Comparison of ENCODE assay signal across 8 cellular contexts in the genomic region with DNA sequence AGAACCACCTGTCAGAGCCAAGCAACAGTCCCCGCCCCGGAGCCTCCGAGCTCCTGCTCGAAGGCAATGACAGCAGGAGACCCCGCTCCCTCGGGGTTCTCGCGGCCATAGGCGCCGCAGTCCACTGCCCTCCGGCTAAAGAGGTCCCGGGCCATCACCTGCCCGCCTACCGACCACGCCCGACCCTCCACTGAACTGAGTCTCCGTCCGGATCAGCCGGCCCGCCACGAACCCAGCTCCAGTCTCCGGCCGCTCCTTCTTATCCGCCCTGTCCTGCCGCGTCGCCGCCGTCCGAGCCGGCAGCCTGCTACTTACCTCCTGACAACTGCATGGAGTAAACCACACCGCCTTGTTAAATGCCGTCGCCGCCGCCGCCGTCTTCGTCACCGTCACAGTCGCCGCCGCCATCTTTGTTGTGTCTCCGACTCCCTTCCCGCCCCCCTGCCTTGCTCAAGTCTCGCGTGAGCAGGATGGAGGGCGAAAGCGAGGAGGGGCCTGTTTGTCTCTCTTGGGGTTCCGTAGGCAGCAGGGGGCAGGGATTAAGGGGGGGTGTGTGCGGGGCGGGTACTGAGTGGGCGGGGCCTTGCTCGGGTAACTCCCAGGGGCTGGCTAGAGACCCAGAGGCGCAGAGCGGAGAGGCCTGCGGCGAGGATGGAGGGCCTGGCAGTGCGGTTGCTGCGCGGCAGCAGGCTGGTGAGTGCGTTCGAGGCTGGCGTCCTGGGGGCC. TPM values are rescaled to one million over a fixed set of nuclear protein-coding genes. Genes with fewer than 3 reads are reported as not detected.
DNase-seq lines count a peak whose midpoint lies in the region; ATAC-seq and TF ChIP-seq lines count a peak whose summit lies in the region.

TSS of gene ACADSB (plus strand) at position 628 of the 726 bp plus-strand sequence. CDS start at position 652, 24 bp downstream.
A gene with protein sequence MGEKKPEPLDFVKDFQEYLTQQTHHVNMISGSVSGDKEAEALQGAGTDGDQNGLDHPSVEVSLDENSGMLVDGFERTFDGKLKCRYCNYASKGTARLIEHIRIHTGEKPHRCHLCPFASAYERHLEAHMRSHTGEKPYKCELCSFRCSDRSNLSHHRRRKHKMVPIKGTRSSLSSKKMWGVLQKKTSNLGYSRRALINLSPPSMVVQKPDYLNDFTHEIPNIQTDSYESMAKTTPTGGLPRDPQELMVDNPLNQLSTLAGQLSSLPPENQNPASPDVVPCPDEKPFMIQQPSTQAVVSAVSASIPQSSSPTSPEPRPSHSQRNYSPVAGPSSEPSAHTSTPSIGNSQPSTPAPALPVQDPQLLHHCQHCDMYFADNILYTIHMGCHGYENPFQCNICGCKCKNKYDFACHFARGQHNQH (minus strand): TSS at position 417 of the 726 bp plus-strand sequence. CDS start 10,170 bp downstream, outside the sequence.

- peak; percentile 91 to 98 (median 91) for ATAC-seq in natural killer cell

- intact Hi-C loops in natural killer cell (cut with micrococcal nuclease), result loop anchor here (1.0 to 2.0 kb wide), 4 partner anchors 28 to 146 kb away; partner anchors contain the start of genes BUB3, C10orf88, FAM24B and PSTK

- H3K4me3 ChIP-seq in LNCaP clone FGC (ENCODE audit: low read depth, low read length) (peak within 1 kb of the TSS; percentile 93), fibroblast of mammary gland (ENCODE audit: control insufficient read depth, low read depth, low read length) (peak within 1 kb of the TSS; percentile 95)

- DNase-seq in EL (peak; percentile 98), H4 (ENCODE audit: low spot score) (peak; percentile 96), LNCaP clone FGC (ENCODE audit: low read depth) (peak; percentile 93), RPMI8226 (peak; percentile 95), fibroblast of mammary gland (ENCODE audit: low read depth) (peak; percentile 96), natural killer cell (peak; percentile 91)
- peak; percentile 88 to 92 for DNase-seq in activated T-helper 1 cell treated with anti-CD3 and anti-CD28 coated beads, Interleukin-2, amount 50 U/mL, for 16 hours (ENCODE audit: low read depth in 1 of 2, low spot score in 1 of 2)
- DNase-seq in stimulated activated naive CD4-positive, alpha-beta T cell (lab: John Stamatoyannopoulos, UW), result peak; percentile 94 to 98 (median 96)

- no peaks in the 10 kb centered on the region for H3K27me3 Mint-ChIP-seq in natural killer cell (ENCODE audit: low read depth in 2 of 2)

- TF ChIP-seq CTCF in LNCaP clone FGC (IDR thresholded peaks at IDR 0.05; ENCODE audit: control insufficient read depth, extremely low read depth, insufficient read depth) (no peak), fibroblast of mammary gland (conservative IDR thresholded peaks at IDR 0.05; ENCODE audit: control insufficient read depth, insufficient read depth, low read depth, low read length) (no peak), natural killer cell (IDR thresholded peaks at IDR 0.05) (no peak)

- H3K4me3 Mint-ChIP-seq in natural killer cell, result peak within 1 kb of the TSS; percentile 100

- H3K27ac Mint-ChIP-seq in natural killer cell, result peak within 1 kb of the TSS; percentile 99 to 100

- peaks cover 53 to 55% of the 10 kb centered on the region in 2 donors for H3K4me1 Mint-ChIP-seq in natural killer cell

- no peaks in the 10 kb centered on the region for H3K9me3 Mint-ChIP-seq in natural killer cell

- no peaks in the 10 kb centered on the region for H3K36me3 Mint-ChIP-seq in natural killer cell

RNA-seq across cellular contexts. Expression of gene ACADSB, which starts in this region (rescaled TPM):
- 4.1 and 6.6 TPM in 2 replicates for total RNA-seq in H4 (2014; rRNA removed; shearing (Covaris generic))
- 10 to 100 TPM; 20.8 to 27.3 (median 22.4) TPM for total RNA-seq in natural killer cell

RNA-seq across cellular contexts. Expression of the second gene that starts in this region (rescaled TPM):
- 1.6 and 1.9 TPM in 2 replicates for total RNA-seq in H4 (2014; rRNA removed; shearing (Covaris generic))
- 10 to 100 TPM; 40.3 to 65.0 (median 51.8) TPM for total RNA-seq in natural killer cell

Comparison
In these comparisons a context has a peak if more than half of its experiments do, and no peak if none do; other contexts are left out.
1. Peak in every context shown above with its lines: DNase-seq, ATAC-seq and H3K4me3 ChIP-seq.
2. RNA of the second gene that starts in this region (total RNA-seq): 40.3 to 65.0 TPM in natural killer cell; 1.6 to 1.9 TPM in H4; every median in the first group is over 10 times any median in the second.